In genomic region chr5:528625-529511, GRCh38 we compare ENCODE assay signal across 1 cellular context.
TF ChIP-seq lines count a peak whose summit lies in the region.

No MANE protein-coding gene starts in this region.

TF ChIP-seq in GM12878, 131 proteins besides CTCF, POLR2A, EP300 and RAD21 (continued from another document):
- TF ChIP-seq BACH1 (IDR thresholded peaks at IDR 0.05; ENCODE audit: borderline replicate concordance) (no peak), CHD4 (IDR thresholded peaks at IDR 0.05) (no peak), ZNF274 (IDR thresholded peaks at IDR 0.05; ENCODE audit: insufficient read depth, insufficient read length) (no peak), ZNF207 (IDR thresholded peaks at IDR 0.05; ENCODE audit: borderline replicate concordance) (no peak), ELK1 (IDR thresholded peaks at IDR 0.05; ENCODE audit: low read depth, low read length) (no peak), HDAC2 (IDR thresholded peaks at IDR 0.05) (no peak), SUZ12 (IDR thresholded peaks at IDR 0.05; ENCODE audit: unreplicated experiment) (no peak), SRF (IDR thresholded peaks at IDR 0.05; ENCODE audit: low read depth in 2 of 2, low read length in 2 of 2) (no peak), CUX1 (IDR thresholded peaks at IDR 0.05; ENCODE audit: insufficient replicate concordance, low read depth, low read length) (no peak), ASH2L (IDR thresholded peaks at IDR 0.05; ENCODE audit: borderline replicate concordance, low read depth) (no peak), PAX5 (IDR thresholded peaks at IDR 0.05; ENCODE audit: borderline replicate concordance, low read depth, low read length) (no peak), ATF2 (IDR thresholded peaks at IDR 0.05; ENCODE audit: low read length) (no peak), NR2F1 (conservative IDR thresholded peaks at IDR 0.05) (no peak), YY1 (IDR thresholded peaks at IDR 0.05; ENCODE audit: low read depth, low read length) (no peak), MTA2 (IDR thresholded peaks at IDR 0.05; ENCODE audit: low read depth) (no peak), FOXM1 (IDR thresholded peaks at IDR 0.05; ENCODE audit: low read depth, low read length) (no peak), NR2C2 (IDR thresholded peaks at IDR 0.05; ENCODE audit: borderline replicate concordance, control insufficient read depth, insufficient read length, low read depth) (no peak)
